12 cellular contexts compared by ENCODE assay signal in the genomic region with DNA sequence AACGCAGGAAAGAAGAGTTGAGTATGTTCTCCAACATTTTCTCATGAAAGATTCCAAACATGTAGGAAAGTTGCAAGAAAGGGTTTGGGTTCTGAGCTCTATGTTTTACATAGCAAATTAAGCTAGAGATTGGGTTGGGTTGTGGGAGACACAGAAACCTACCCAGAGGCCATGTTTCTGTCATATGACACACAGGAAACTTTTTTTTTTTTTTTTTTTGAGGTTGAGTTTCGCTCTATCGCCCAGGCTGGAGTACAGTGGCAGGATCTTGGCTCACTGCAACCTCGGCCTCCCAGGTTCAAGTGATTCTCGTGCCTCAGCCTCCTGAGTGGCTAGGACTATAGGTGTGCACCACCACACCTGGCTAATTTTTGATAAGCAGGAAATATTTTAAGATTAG. TPM values are rescaled to one million over a fixed set of nuclear protein-coding genes. Genes with fewer than 3 reads are reported as not detected.
DNase-seq lines count a peak whose midpoint lies in the region; ATAC-seq and TF ChIP-seq lines count a peak whose summit lies in the region.
"Had no signal": no experiment of that assay in that cellular context is flagged by ENCODE, and none has a peak within 500 bp of the region (broad histone marks: within the 10 kb centered on the region; RNA-seq: fewer than 3 reads in every experiment).

No MANE protein-coding gene starts in this region.

- CTCF ChIA-PET in T-cell (lab: Charles Lee) = interaction anchor here (0.6 to 1.1 kb wide), 6 partner anchors 9 to 1117 kb away, joined by 3 to 7 read pairs (median 4); no protein-coding TSS in a partner anchor

- TF ChIP-seq CTCF in glutamatergic neuron (IDR thresholded peaks at IDR 0.05; ENCODE audit: partially characterized antibody, unreplicated experiment) = no peak
- TF ChIP-seq CTCF in suprapubic skin (IDR thresholded peaks at IDR 0.05) = no peak
- no peak for TF ChIP-seq CTCF in esophagus squamous epithelium (IDR thresholded peaks at IDR 0.05)

- peaks cover 22% of the 10 kb centered on the region for H3K4me1 ChIP-seq in suprapubic skin
- H3K4me1 ChIP-seq in esophagus squamous epithelium = peaks cover 0 to 23% (median 0%) of the 10 kb centered on the region in 3 donors

- H3K9me3 ChIP-seq in suprapubic skin = no peaks in the 10 kb centered on the region
- H3K9me3 ChIP-seq in esophagus squamous epithelium = no peaks in the 10 kb centered on the region
- H3K9me3 ChIP-seq: right atrium auricular region had no signal

- H3K36me3 ChIP-seq in suprapubic skin = no peaks in the 10 kb centered on the region
- H3K36me3 ChIP-seq in esophagus squamous epithelium = no peaks in the 10 kb centered on the region
- H3K36me3 ChIP-seq: right atrium auricular region had no signal

- peaks cover 87% of the 10 kb centered on the region for H3K4me1 Mint-ChIP-seq in activated T-cell treated with anti-CD3 and anti-CD28 coated beads, Interleukin-2, amount 50 U/mL, for 24 hours (ENCODE audit: low read depth)
- H3K4me1 Mint-ChIP-seq in T-cell (peaks cover 84 to 87% (median 87%) of the 10 kb centered on the region in 3 donors), glutamatergic neuron (ENCODE audit: low read depth, unreplicated experiment) (peaks cover 33% of the 10 kb centered on the region)

- peaks cover 46% of the 10 kb centered on the region for H3K36me3 Mint-ChIP-seq in activated T-cell treated with anti-CD3 and anti-CD28 coated beads, Interleukin-2, amount 50 U/mL, for 24 hours (ENCODE audit: low read depth)
- peaks cover 27% of the 10 kb centered on the region for H3K36me3 Mint-ChIP-seq in T-cell
- peaks cover 5% of the 10 kb centered on the region for H3K36me3 Mint-ChIP-seq in glutamatergic neuron (ENCODE audit: unreplicated experiment)

- no peaks in the 10 kb centered on the region for H3K9me3 Mint-ChIP-seq in activated T-cell treated with anti-CD3 and anti-CD28 coated beads, Interleukin-2, amount 50 U/mL, for 24 hours
- H3K9me3 Mint-ChIP-seq in T-cell (no peaks in the 10 kb centered on the region), glutamatergic neuron (ENCODE audit: unreplicated experiment) (peaks cover 5% of the 10 kb centered on the region)

- H3K4me3 Mint-ChIP-seq in activated T-cell treated with anti-CD3 and anti-CD28 coated beads, Interleukin-2, amount 50 U/mL, for 24 hours = peak overlapping the region; percentile 60
- peak overlapping the region; percentile 34 to 62 (median 42) for H3K4me3 Mint-ChIP-seq in T-cell
- peak overlapping the region; percentile 91 for H3K4me3 Mint-ChIP-seq in glutamatergic neuron (ENCODE audit: unreplicated experiment)

- H3K27me3 Mint-ChIP-seq in activated T-cell treated with anti-CD3 and anti-CD28 coated beads, Interleukin-2, amount 50 U/mL, for 24 hours = no peaks in the 10 kb centered on the region
- H3K27me3 Mint-ChIP-seq in T-cell (no peaks in the 10 kb centered on the region), glutamatergic neuron (ENCODE audit: unreplicated experiment) (peaks cover 7% of the 10 kb centered on the region)

- TF ChIP-seq POLR2A in suprapubic skin (IDR thresholded peaks at IDR 0.05) (no peak), esophagus squamous epithelium (IDR thresholded peaks at IDR 0.05) (no peak)

- intact Hi-C loops in esophagus squamous epithelium (cut with DNase I) = no loop called here

- WGBS in suprapubic skin = 72% methylated on average over 5 of the region's 5 CpGs
- WGBS in esophagus squamous epithelium, 2 donors = 80 to 86% methylated on average over 5 of the region's 5 CpGs

- H3K27ac ChIP-seq in suprapubic skin (peak overlapping the region; percentile 35), esophagus squamous epithelium (peak overlapping the region in 2 of 4 donors; percentile 75 to 81)

- no peak for DNase-seq in activated T-cell treated with anti-CD3 and anti-CD28 coated beads, Interleukin-2, amount 50 U/mL, for 24 hours
- DNase-seq in activated T-cell treated with anti-CD3 and anti-CD28 coated beads for 4 hours (no peak), T-cell (no peak), glutamatergic neuron (no peak), suprapubic skin (ENCODE audit: low spot score in 2 of 2) (no peak), NCI-H128 (lab: John Stamatoyannopoulos, UW; ENCODE audit: unreplicated experiment) (no peak), esophagus squamous epithelium (lab: John Stamatoyannopoulos, UW) (no peak)
- no peak for DNase-seq in stimulated activated CD4-positive, alpha-beta T cell treated with anti-CD3 and anti-CD28 coated beads, Interleukin-12 subunit alpha, Interleukin-12 subunit beta, amount 100 ng/mL, for 4 hours
- DNase-seq: amniotic stem cell, left colon, NCI-H526 had no signal

- H3K27me3 ChIP-seq in suprapubic skin = no peaks in the 10 kb centered on the region
- no peaks in the 10 kb centered on the region for H3K27me3 ChIP-seq in esophagus squamous epithelium
- H3K27me3 ChIP-seq: right atrium auricular region had no signal

- H3K27ac Mint-ChIP-seq in activated T-cell treated with anti-CD3 and anti-CD28 coated beads, Interleukin-2, amount 50 U/mL, for 24 hours = peak overlapping the region; percentile 93
- peak overlapping the region; percentile 89 to 94 for H3K27ac Mint-ChIP-seq in T-cell
- peak overlapping the region; percentile 99 for H3K27ac Mint-ChIP-seq in glutamatergic neuron (ENCODE audit: unreplicated experiment)

- peak in 2 of 4 experiments; percentile 33 to 34 for ATAC-seq in T-cell (replicated peaks in 1 of 4)
- ATAC-seq: left colon had no signal

- POLR2A ChIA-PET in T-cell (lab: Charles Lee) = interaction anchor here (0.6 to 0.7 kb wide), 4 partner anchors 12 to 104 kb away, joined by 3 to 17 read pairs (median 5); no protein-coding TSS in a partner anchor

- no peak for TF ChIP-seq EP300 in suprapubic skin (IDR thresholded peaks at IDR 0.05)

- H3K4me3 ChIP-seq in suprapubic skin (no peak overlapping the region), esophagus squamous epithelium (peak overlapping the region in 1 of 4 donors; percentile 54)

RNA-seq across cellular contexts. Expression of gene DOCK10, which starts 57.6 kb away (rescaled TPM):
- total RNA-seq in T-cell (100 to 1,000 TPM; 206 to 266 (median 235) TPM), glutamatergic neuron (ENCODE audit: unreplicated experiment) (1.1 TPM), suprapubic skin (10 to 100 TPM in 3 of 4 donors, 1 to 10 TPM in 1; 8.1 to 35.4 (median 17.2) TPM), esophagus squamous epithelium (10 to 100 TPM in 3 of 4 donors, 1 to 10 TPM in 1; 9.2 to 16.6 (median 11.7) TPM)

Comparison
In these comparisons a context has a peak if more than half of its experiments do, and no peak if none do; other contexts are left out.
1. RNA of gene DOCK10, which starts 57.6 kb away (total RNA-seq): 206 to 266 TPM in T-cell; 8.1 to 35.4 TPM in suprapubic skin, 9.2 to 16.6 TPM in esophagus squamous epithelium and 1.1 TPM in glutamatergic neuron (single experiment); every median in the first group is over 4 times any median in the second.
2. Peak in every context shown above with its lines, with median percentiles within 50 percentile points of each other: H3K27ac Mint-ChIP-seq and H3K4me3 Mint-ChIP-seq.